17 cellular contexts compared by ENCODE assay signal in genomic region chr15:67133026-67133425, GRCh38.
DNase-seq lines count a peak whose midpoint lies in the region; ATAC-seq and TF ChIP-seq lines count a peak whose summit lies in the region.
"Had no signal": no experiment of that assay in that cellular context is flagged by ENCODE, and none has a peak within 500 bp of the region (broad histone marks: within the 10 kb centered on the region; RNA-seq: fewer than 3 reads in every experiment).

No MANE protein-coding gene starts in this region.

- no peaks in the 10 kb centered on the region for H3K9me3 ChIP-seq in Panc1 (ENCODE audit: control insufficient read depth, insufficient read depth, low read depth, low read length)
- no peaks in the 10 kb centered on the region for H3K9me3 ChIP-seq in fibroblast of lung (ENCODE audit: control insufficient read depth, insufficient read depth, low read depth, low read length)
- no peaks in the 10 kb centered on the region for H3K9me3 ChIP-seq in gastrocnemius medialis
- H3K9me3 ChIP-seq in upper lobe of right lung, result no peaks in the 10 kb centered on the region
- H3K9me3 ChIP-seq: lower lobe of right lung, pancreas, SK-N-SH had no signal

- CTCF ChIA-PET in Panc1 (lab: Charles Lee), result no interaction called here

- H3K36me3 ChIP-seq in Panc1 (ENCODE audit: control insufficient read depth, insufficient read depth, low read length), result peaks cover 10% of the 10 kb centered on the region; the same call in 1 of the 2 replicates
- H3K36me3 ChIP-seq in fibroblast of lung (ENCODE audit: control insufficient read depth, insufficient read depth, low read length), result peaks cover 25% of the 10 kb centered on the region
- no peaks in the 10 kb centered on the region for H3K36me3 ChIP-seq in gastrocnemius medialis
- no peaks in the 10 kb centered on the region for H3K36me3 ChIP-seq in upper lobe of right lung
- H3K36me3 ChIP-seq: lower lobe of right lung, pancreas had no signal

- peak overlapping the region; percentile 5 for H3K4me2 ChIP-seq in fibroblast of lung (ENCODE audit: extremely low read depth, insufficient read depth, low read length)

- peaks cover 96% of the 10 kb centered on the region for H3K79me2 ChIP-seq in fibroblast of lung (ENCODE audit: control insufficient read depth, insufficient read depth, low read length)

- TF ChIP-seq CTCF in Panc1 (IDR thresholded peaks at IDR 0.05) (no peak), fibroblast of lung (conservative IDR thresholded peaks at IDR 0.05 in 1 of 2, IDR thresholded peaks at IDR 0.05 in 1 of 2; ENCODE audit: low read depth in 1 of 2, low read length in 2 of 2) (no peak), gastrocnemius medialis (IDR thresholded peaks at IDR 0.05 in 4 of 5, conservative IDR thresholded peaks at IDR 0.05 in 1 of 5) (no peak), upper lobe of right lung (IDR thresholded peaks at IDR 0.05) (no peak)

- DNase-seq in activated effector memory CD4-positive, alpha-beta T cell treated with anti-CD3 and anti-CD28 coated beads, Interleukin-2, amount 50 U/mL, for 16 hours, result peak; percentile 30
- no peak for DNase-seq in activated effector memory CD4-positive, alpha-beta T cell treated with Interleukin-2 at 50 U/mL for 16 hours
- no peak for DNase-seq in Panc1 (ENCODE audit: low read depth, low spot score)
- no peak for DNase-seq in fibroblast of lung (ENCODE audit: low read depth in 2 of 2)
- DNase-seq in gastrocnemius medialis, result no peak
- no peak for DNase-seq in T-helper 9 cell
- DNase-seq in NCI-H1930 (lab: John Stamatoyannopoulos, UW), result no peak
- no peak for DNase-seq in upper lobe of right lung
- DNase-seq: DMS79; KBM-7; lower lobe of right lung; NCI-H1694 treated with DMSO at 0.1 percent for 48 hours; NCI-H69; pancreas; SK-N-SH; stimulated activated CD4-positive, alpha-beta T cell treated with anti-CD3 and anti-CD28 coated beads, Interleukin-1b, Interleukin-23, amount 100 ng/mL, for 48 hours had no signal

- H3K27me3 ChIP-seq in Panc1 (ENCODE audit: control insufficient read depth, insufficient read depth, low read length) (no peaks in the 10 kb centered on the region), fibroblast of lung (ENCODE audit: control insufficient read depth, insufficient read depth, low read length) (no peaks in the 10 kb centered on the region), gastrocnemius medialis (no peaks in the 10 kb centered on the region), upper lobe of right lung (no peaks in the 10 kb centered on the region)
- H3K27me3 ChIP-seq: pancreas had no signal

- POLR2A ChIA-PET in Panc1 (lab: Charles Lee), result interaction anchor here (0.6 kb wide), 1 partner anchor 9 kb away, joined by 17 read pairs; no protein-coding TSS in a partner anchor

- no peaks in the 10 kb centered on the region for H4K20me1 ChIP-seq in fibroblast of lung (ENCODE audit: control insufficient read depth, extremely low read depth, insufficient read depth, low read length)

- no peak for ATAC-seq in Panc1
- ATAC-seq in gastrocnemius medialis, result no peak
- ATAC-seq in upper lobe of right lung, result no peak
- ATAC-seq: lower lobe of right lung had no signal

- intact Hi-C loops in Panc1 (cut with micrococcal nuclease; ENCODE audit: unreplicated experiment) (no loop called here), gastrocnemius medialis (cut with DNase I; ENCODE audit: low total_unique reads) (no loop called here), upper lobe of right lung (cut with DNase I) (no loop called here)

- H3K9ac ChIP-seq in fibroblast of lung (ENCODE audit: insufficient read depth, low read length), result peak overlapping the region; percentile 33
- H3K9ac ChIP-seq: SK-N-SH had no signal

- H3K4me1 ChIP-seq in Panc1 (ENCODE audit: control insufficient read depth, insufficient read depth, low read length) (peaks cover 100% of the 10 kb centered on the region), fibroblast of lung (ENCODE audit: control insufficient read depth, extremely low read depth, insufficient read depth, low read length) (peaks cover 89% of the 10 kb centered on the region), gastrocnemius medialis (peaks cover 96 to 99% of the 10 kb centered on the region in 2 donors), upper lobe of right lung (peaks cover 73% of the 10 kb centered on the region)

- TF ChIP-seq POLR2A in gastrocnemius medialis (IDR thresholded peaks at IDR 0.05), result no peak

- peak overlapping the region; percentile 100 for H3K27ac ChIP-seq in Panc1 (ENCODE audit: low read length)
- H3K27ac ChIP-seq in fibroblast of lung (ENCODE audit: insufficient read depth, low read length), result peak overlapping the region; percentile 88
- peak overlapping the region; percentile 72 to 92 (median 78) for H3K27ac ChIP-seq in gastrocnemius medialis
- no peak overlapping the region for H3K27ac ChIP-seq in upper lobe of right lung

- no peak overlapping the region for H2AFZ ChIP-seq in fibroblast of lung (ENCODE audit: low read length)

- in situ Hi-C loops in Panc1 (cut with HindIII; ENCODE audit: low pct_unique_long_range_greater_than_20kb, low sequenced_read_pairs), result no loop called here
- in situ Hi-C loops in gastrocnemius medialis (cut with MboI; ENCODE audit: low sequenced_read_pairs in 4 of 4), result loop anchor here in 1 of 4 donors (25.0 kb wide), 1 partner anchor 104 kb away; no protein-coding TSS in a partner anchor

- no TSS peak for BruUV-seq in Panc1 (replicated peaks; lab: Mats Ljungman, UMichigan)

- H3K4me3 ChIP-seq in Panc1 (ENCODE audit: low read depth in 2 of 2, low read length in 2 of 2) (no peak overlapping the region), fibroblast of lung (replicated peaks in 1 of 4; ENCODE audit: control extremely low read depth in 1 of 4, insufficient read depth in 1 of 4, low read depth in 3 of 4, low read length in 4 of 4) (no peak overlapping the region), gastrocnemius medialis (no peak overlapping the region), upper lobe of right lung (no peak overlapping the region)
- H3K4me3 ChIP-seq: coronary artery, lower lobe of right lung, pancreas had no signal
